1 cellular context compared by ENCODE assay signal in genomic region chrX:102085706-102086105, GRCh38.
TF ChIP-seq lines count a peak whose summit lies in the region.

No MANE protein-coding gene starts in this region.

TF ChIP-seq in GM12878, 131 proteins besides CTCF, POLR2A, EP300 and RAD21:
- no peak for TF ChIP-seq PAX5 (IDR thresholded peaks at IDR 0.05; ENCODE audit: borderline replicate concordance, low read depth, low read length)
- TF ChIP-seq HCFC1 (IDR thresholded peaks at IDR 0.05; ENCODE audit: low read length): no peak
- TF ChIP-seq RFX5 (IDR thresholded peaks at IDR 0.05; ENCODE audit: low read depth, low read length): no peak
- TF ChIP-seq YY1 (IDR thresholded peaks at IDR 0.05; ENCODE audit: low read depth, low read length): no peak
- TF ChIP-seq ZBTB40 (IDR thresholded peaks at IDR 0.05; ENCODE audit: borderline replicate concordance): no peak
- TF ChIP-seq PML (IDR thresholded peaks at IDR 0.05; ENCODE audit: low read length): no peak
- no peak for TF ChIP-seq TBL1XR1 (IDR thresholded peaks at IDR 0.05; ENCODE audit: low read depth, low read length)
TF ChIP-seq in GM12878: peak in this region for 0.
